9 cellular contexts compared by ENCODE assay signal in the genomic region with DNA sequence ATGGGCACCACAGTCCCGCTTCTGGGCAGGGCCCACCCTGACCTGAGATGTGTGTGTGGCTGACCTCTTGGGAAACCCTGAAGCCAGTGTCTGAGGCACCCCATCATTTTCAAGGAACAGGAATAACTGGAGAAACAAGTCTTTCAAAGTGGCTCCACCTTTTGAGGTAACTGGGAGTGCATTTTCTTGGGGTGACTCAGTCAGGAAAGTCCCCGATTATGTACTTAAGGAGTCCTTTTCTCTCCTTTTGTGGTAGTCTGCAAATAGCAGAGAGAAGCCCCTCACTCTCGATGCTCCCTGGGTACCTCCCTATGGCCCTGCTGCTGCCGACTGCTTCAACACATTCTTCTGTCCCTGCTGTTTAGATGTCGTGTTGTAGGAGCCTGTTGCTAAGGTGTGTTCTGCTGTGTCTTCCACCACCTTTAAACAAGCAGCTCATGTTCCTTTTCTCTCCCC. TPM values are rescaled to one million over a fixed set of nuclear protein-coding genes. Genes with fewer than 3 reads are reported as not detected.
DNase-seq lines count a peak whose midpoint lies in the region; FAIRE-seq and TF ChIP-seq lines count a peak whose summit lies in the region.
"Not testable (repeated sequence)": the region's sequence is repeated elsewhere in the genome, so short reads cannot be mapped to it uniquely, and the experiment has no call there.
"Had no signal": no experiment of that assay in that cellular context is flagged by ENCODE, and none has a peak within 500 bp of the region (broad histone marks: within the 10 kb centered on the region; RNA-seq: fewer than 3 reads in every experiment).

No MANE protein-coding gene starts in this region.

- H4K20me1 ChIP-seq in keratinocyte (ENCODE audit: control insufficient read depth, extremely low read depth, insufficient read depth, low read length), result not testable (repeated sequence)

- not testable (repeated sequence) for H3K9me1 ChIP-seq in keratinocyte (ENCODE audit: control insufficient read depth, extremely low read depth, insufficient read depth, low read length)

- H3K4me1 Mint-ChIP-seq in endodermal cell (peaks cover 10% of the 10 kb centered on the region), osteocyte (ENCODE audit: unreplicated experiment) (peaks cover 19% of the 10 kb centered on the region)

- not testable (repeated sequence) for H3K4me1 ChIP-seq in HUES48 (ENCODE audit: control insufficient read depth, insufficient read depth, low read length); endodermal cell (ENCODE audit: control insufficient read depth, insufficient read depth, low read length); vagina
- H3K4me1 ChIP-seq in keratinocyte (ENCODE audit: control insufficient read depth, extremely low read depth, insufficient read depth, low read length), result peaks cover 25% of the 10 kb centered on the region

- TF ChIP-seq CTCF in endodermal cell (conservative IDR thresholded peaks at IDR 0.05); keratinocyte (optimal IDR thresholded peaks at IDR 0.05 in 1 of 3, IDR thresholded peaks at IDR 0.05 in 1 of 3, conservative IDR thresholded peaks at IDR 0.05 in 1 of 3; ENCODE audit: extremely low read depth in 1 of 3, insufficient read depth in 2 of 3, low read length in 3 of 3); osteocyte (IDR thresholded peaks at IDR 0.05); vagina (IDR thresholded peaks at IDR 0.05): not testable (repeated sequence)

- not testable (repeated sequence) for H3K27me3 ChIP-seq in HUES48 (ENCODE audit: control insufficient read depth, insufficient read depth, low read length); endodermal cell (ENCODE audit: control insufficient read depth, insufficient read depth, low read length, poor library complexity, severe bottlenecking); keratinocyte (ENCODE audit: control insufficient read depth, extremely low read depth, insufficient read depth, low read length); vagina

- not testable (repeated sequence) for FAIRE-seq in RCC 7860 (lab: Jason Lieb, UNC)
- peak; percentile 88 for FAIRE-seq in keratinocyte (lab: Jason Lieb, UNC)

- not testable (repeated sequence) for H3K36me3 ChIP-seq in HUES48 (ENCODE audit: control insufficient read depth, insufficient read depth, low read length); endodermal cell (ENCODE audit: control insufficient read depth, insufficient read depth, low read length); keratinocyte (ENCODE audit: control insufficient read depth in 2 of 2, extremely low read depth in 1 of 2, insufficient read depth in 2 of 2, low read length in 2 of 2); vagina

- DNase-seq in EH (ENCODE audit: low read depth) (peak; percentile 27), RCC 7860 (ENCODE audit: low spot score) (peak; percentile 57), amniotic epithelial cell (ENCODE audit: low read depth) (peak; percentile 31), endodermal cell (peak; percentile 62), keratinocyte (ENCODE audit: low read depth, low spot score) (peak; percentile 42)
- DNase-seq in osteocyte (ENCODE audit: extremely low spot score, unreplicated experiment); vagina (ENCODE audit: extremely low spot score in 2 of 2): not testable (repeated sequence)

- H3K4me3 Mint-ChIP-seq in endodermal cell; osteocyte (ENCODE audit: unreplicated experiment): not testable (repeated sequence)

- not testable (repeated sequence) for H3K27me3 Mint-ChIP-seq in endodermal cell (ENCODE audit: insufficient read depth); osteocyte (ENCODE audit: unreplicated experiment)

- not testable (repeated sequence) for H3K36me3 Mint-ChIP-seq in endodermal cell (ENCODE audit: low read depth); osteocyte (ENCODE audit: unreplicated experiment)

- peak overlapping the region; percentile 85 for H3K27ac Mint-ChIP-seq in endodermal cell
- peak overlapping the region; percentile 83 for H3K27ac Mint-ChIP-seq in osteocyte (ENCODE audit: unreplicated experiment)

- dilution Hi-C loops in keratinocyte (cut with MboI; ENCODE audit: extremely low pct_ligation_motif_present, low sequenced_read_pairs), result not testable (repeated sequence)

- WGBS in endodermal cell (ENCODE audit: insufficient coverage in 1 of 2, insufficient read length in 1 of 2), 2 experiments, result 89% methylated on average over 3 of the region's 5 CpGs; no CpG with 5 or more reads in 1 of the 2 experiments

- not testable (repeated sequence) for H3K79me2 ChIP-seq in keratinocyte (ENCODE audit: control insufficient read depth, insufficient read depth, low read length)

- peak overlapping the region; percentile 20 for H2AFZ ChIP-seq in keratinocyte (ENCODE audit: control insufficient read depth, low read length)

- TF ChIP-seq POLR2A in vagina (IDR thresholded peaks at IDR 0.05), result not testable (repeated sequence)

- not testable (repeated sequence) for H3K9ac ChIP-seq in HUES48 (ENCODE audit: low read depth, low read length); endodermal cell (ENCODE audit: extremely low read depth, low read length, poor library complexity, severe bottlenecking)
- H3K9ac ChIP-seq in keratinocyte (ENCODE audit: control insufficient read depth, extremely low read depth, insufficient read depth, low read length), result peak overlapping the region; percentile 76

- H3K9me3 Mint-ChIP-seq in endodermal cell; osteocyte (ENCODE audit: unreplicated experiment): not testable (repeated sequence)

- H3K4me2 ChIP-seq in keratinocyte (ENCODE audit: control insufficient read depth, extremely low read depth, insufficient read depth, low read depth, low read length), result peak overlapping the region; percentile 78

- H3K27ac ChIP-seq in HUES48 (ENCODE audit: low read depth, low read length), result peak overlapping the region; percentile 75
- H3K27ac ChIP-seq in endodermal cell (ENCODE audit: low read depth, low read length), result not testable (repeated sequence)
- H3K27ac ChIP-seq in keratinocyte (ENCODE audit: control insufficient read depth, insufficient read depth, low read length), result peak overlapping the region; percentile 94
- peak overlapping the region; percentile 63 for H3K27ac ChIP-seq in vagina

- not testable (repeated sequence) for H3K9me3 ChIP-seq in HUES48 (ENCODE audit: control insufficient read depth, insufficient read depth, low read length); endodermal cell (ENCODE audit: control insufficient read depth, low read length); keratinocyte (ENCODE audit: control insufficient read depth, low read depth, low read length); vagina

- intact Hi-C loops in vagina (cut with DNase I), result not testable (repeated sequence)

- H3K4me3 ChIP-seq in HUES48 (ENCODE audit: low read depth, low read length); endodermal cell (ENCODE audit: low read length); vagina: not testable (repeated sequence)
- H3K4me3 ChIP-seq in keratinocyte (ENCODE audit: control insufficient read depth in 2 of 3, extremely low read depth in 1 of 3, insufficient read depth in 2 of 3, low read depth in 1 of 3, low read length in 3 of 3), result peak overlapping the region in 1 of 3 experiments; percentile 54

RNA-seq across cellular contexts. Expression of a gene that starts 25.2 kb away (rescaled TPM):
- total RNA-seq in endodermal cell, result not detected
- polyA plus RNA-seq in endodermal cell (2013, experiment 1 of 2), result not detected
- polyA plus RNA-seq in endodermal cell (2013, experiment 2 of 2), result 0.12 TPM
- 0.10 to 0.36 TPM (median 0.25 TPM) in 3 replicates for polyA plus RNA-seq in keratinocyte
- not detected for polyA plus RNA-seq in keratinocyte (2011; ENCODE audit: low read depth)
- polyA plus RNA-seq in keratinocyte (2011; cell fraction: cytosol; rRNA removed), result 0.09 TPM in 1 of 2 replicates, not detected in the other
- 1.5 and 1.8 TPM in 2 replicates for polyA plus RNA-seq in keratinocyte (2011; cell fraction: nucleus; rRNA removed)
- 0.11 TPM in 1 of 2 replicates, not detected in the other for polyA plus RNA-seq in keratinocyte (2012; ENCODE audit: low replicate concordance)
- polyA minus RNA-seq in keratinocyte, result 0.38 to 0.46 TPM (median 0.46 TPM) in 3 replicates
- polyA minus RNA-seq in keratinocyte (2011; cell fraction: cytosol; rRNA and poly(A)+ RNA removed), result not detected
- 0.74 and 0.85 TPM in 2 replicates for polyA minus RNA-seq in keratinocyte (2011; cell fraction: nucleus; rRNA and poly(A)+ RNA removed)
- not detected in 2 replicates for total RNA-seq in osteocyte
- 0.25 TPM for total RNA-seq in vagina
- total RNA-seq: activated T-helper 2 cell treated with anti-CD3 and anti-CD28 coated beads, Interferon-gamma antibody, Interleukin-2, Interleukin-4, amounts not matched to agents 10 μg/mL and 5 μg/mL and 100 μg/mL, durations not matched to agents 14 hours and 24 hours and 36 hours had no signal

RNA-seq across cellular contexts. Expression of a gene that starts 36.6 kb away (rescaled TPM):
- total RNA-seq in endodermal cell (10 to 100 TPM; 12.3 to 12.5 TPM), osteocyte (8.0 and 9.6 TPM in 2 replicates), vagina (13.3 TPM)
- polyA plus RNA-seq in endodermal cell (2013, experiment 1 of 2), result 14.7 TPM
- polyA plus RNA-seq in endodermal cell (2013, experiment 2 of 2), result 13.9 TPM
- 2.0 to 4.1 TPM (median 3.1 TPM) in 3 replicates for polyA plus RNA-seq in keratinocyte
- 0.34 TPM for polyA plus RNA-seq in keratinocyte (2011; ENCODE audit: low read depth)
- 1.8 and 2.1 TPM in 2 replicates for polyA plus RNA-seq in keratinocyte (2011; cell fraction: cytosol; rRNA removed)
- 5.2 and 5.5 TPM in 2 replicates for polyA plus RNA-seq in keratinocyte (2011; cell fraction: nucleus; rRNA removed)
- 0.62 and 1.9 TPM in 2 replicates for polyA plus RNA-seq in keratinocyte (2012; ENCODE audit: low replicate concordance)
- 8.1 to 10.8 TPM (median 9.0 TPM) in 3 replicates for polyA minus RNA-seq in keratinocyte
- polyA minus RNA-seq in keratinocyte (2011; cell fraction: cytosol; rRNA and poly(A)+ RNA removed), result 1.3 TPM
- polyA minus RNA-seq in keratinocyte (2011; cell fraction: nucleus; rRNA and poly(A)+ RNA removed), result 5.7 and 8.5 TPM in 2 replicates
